ENCODE assay signal across 9 cellular contexts in genomic region chr2:151007365-151007764, GRCh38.
A peak's percentile ranks its signal among the peaks of the same experiment; 100 is the strongest.
DNase-seq lines count a peak whose midpoint lies in the region.
"Had no signal": no experiment of that assay in that cellular context is flagged by ENCODE, and none has a peak within 500 bp of the region (broad histone marks: within the 10 kb centered on the region; RNA-seq: fewer than 3 reads in every experiment).

No MANE protein-coding gene starts in this region.

- peak; percentile 45 for DNase-seq in MG63
- DNase-seq in NCI-H446 (lab: John Stamatoyannopoulos, UW), result peak; percentile 40 to 84
- peak; percentile 30 for DNase-seq in glomerular visceral epithelial cell (ENCODE audit: extremely low spot score)
- DNase-seq in retina, result peak; percentile 67
- DNase-seq in NCI-H1105 (lab: John Stamatoyannopoulos, UW), result no peak
- no peak for DNase-seq in NCI-H1930 (lab: John Stamatoyannopoulos, UW)
- DNase-seq in KG1 (lab: John Stamatoyannopoulos, UW), result no peak
- DNase-seq: activated CD4-positive, alpha-beta memory T cell treated with anti-CD3 and anti-CD28 coated beads for 36 hours; CD8-positive, alpha-beta T cell had no signal

- no peaks in the 10 kb centered on the region for H3K36me3 ChIP-seq in MG63

- no peak overlapping the region for H3K4me3 ChIP-seq in MG63

- no peaks in the 10 kb centered on the region for H3K27me3 ChIP-seq in MG63

- no peaks in the 10 kb centered on the region for H3K9me3 ChIP-seq in MG63

Comparison
In these comparisons a context has a peak if more than half of its experiments do, and no peak if none do; other contexts are left out.
1. DNase-seq: peak in MG63 (single experiment), NCI-H446 (2 of 2), glomerular visceral epithelial cell (single experiment) and retina (single experiment); none in NCI-H1105 (single experiment), NCI-H1930 (0 of 2) and KG1 (single experiment).